10 cellular contexts compared by ENCODE assay signal in genomic region chr1:72845342-72845741, GRCh38.
A peak's percentile ranks its signal among the peaks of the same experiment; 100 is the strongest.
DNase-seq lines count a peak whose midpoint lies in the region; ATAC-seq, FAIRE-seq and TF ChIP-seq lines count a peak whose summit lies in the region.
"Had no signal": no experiment of that assay in that cellular context is flagged by ENCODE, and none has a peak within 500 bp of the region (broad histone marks: within the 10 kb centered on the region; RNA-seq: fewer than 3 reads in every experiment).

No MANE protein-coding gene starts in this region.

- H3K4me1 Mint-ChIP-seq in chondrocyte (ENCODE audit: low read depth) = no peaks in the 10 kb centered on the region

- no peak overlapping the region for H3K4me3 Mint-ChIP-seq in chondrocyte (ENCODE audit: unreplicated experiment)

- H3K36me3 Mint-ChIP-seq in chondrocyte (ENCODE audit: low read depth) = no peaks in the 10 kb centered on the region

- peak; percentile 33 for DNase-seq in ELR (ENCODE audit: low read depth)
- no peak for DNase-seq in LNCaP clone FGC (ENCODE audit: low read depth)
- no peak for DNase-seq in chondrocyte (ENCODE audit: low spot score)
- DNase-seq in myocyte (ENCODE audit: low read depth) = peak; percentile 47
- no peak for DNase-seq in globus pallidus (ENCODE audit: low spot score)
- no peak for DNase-seq in NCI-H226
- no peak for DNase-seq in RCC 7860 (ENCODE audit: low spot score)
- DNase-seq: MM.1S, small intestine had no signal

- no peak overlapping the region for H3K27ac Mint-ChIP-seq in chondrocyte (ENCODE audit: unreplicated experiment)

- TF ChIP-seq CTCF in LNCaP clone FGC (IDR thresholded peaks at IDR 0.05; ENCODE audit: control insufficient read depth, extremely low read depth, insufficient read depth) (peak; percentile 32), chondrocyte (IDR thresholded peaks at IDR 0.05) (peak; percentile 66)

- no peaks in the 10 kb centered on the region for H3K27me3 Mint-ChIP-seq in chondrocyte (ENCODE audit: low read depth)

- no peak for ATAC-seq in GM18907 (IDR thresholded peaks at IDR 0.05; ENCODE audit: unreplicated experiment)

- H3K4me3 ChIP-seq in LNCaP clone FGC (ENCODE audit: low read depth, low read length) = no peak overlapping the region

- peaks cover 7% of the 10 kb centered on the region for H3K9me3 Mint-ChIP-seq in chondrocyte (ENCODE audit: low read depth)

- no peak for FAIRE-seq in RCC 7860 (lab: Jason Lieb, UNC)
- FAIRE-seq: small intestine had no signal

Comparison
In these comparisons a context has a peak if more than half of its experiments do, and no peak if none do; other contexts are left out.
1. DNase-seq: peak in ELR (single experiment) and myocyte (single experiment); none in LNCaP clone FGC (single experiment), chondrocyte (single experiment), globus pallidus (single experiment), NCI-H226 (single experiment) and RCC 7860 (single experiment).